ENCODE assay signal across 11 cellular contexts in the genomic region with DNA sequence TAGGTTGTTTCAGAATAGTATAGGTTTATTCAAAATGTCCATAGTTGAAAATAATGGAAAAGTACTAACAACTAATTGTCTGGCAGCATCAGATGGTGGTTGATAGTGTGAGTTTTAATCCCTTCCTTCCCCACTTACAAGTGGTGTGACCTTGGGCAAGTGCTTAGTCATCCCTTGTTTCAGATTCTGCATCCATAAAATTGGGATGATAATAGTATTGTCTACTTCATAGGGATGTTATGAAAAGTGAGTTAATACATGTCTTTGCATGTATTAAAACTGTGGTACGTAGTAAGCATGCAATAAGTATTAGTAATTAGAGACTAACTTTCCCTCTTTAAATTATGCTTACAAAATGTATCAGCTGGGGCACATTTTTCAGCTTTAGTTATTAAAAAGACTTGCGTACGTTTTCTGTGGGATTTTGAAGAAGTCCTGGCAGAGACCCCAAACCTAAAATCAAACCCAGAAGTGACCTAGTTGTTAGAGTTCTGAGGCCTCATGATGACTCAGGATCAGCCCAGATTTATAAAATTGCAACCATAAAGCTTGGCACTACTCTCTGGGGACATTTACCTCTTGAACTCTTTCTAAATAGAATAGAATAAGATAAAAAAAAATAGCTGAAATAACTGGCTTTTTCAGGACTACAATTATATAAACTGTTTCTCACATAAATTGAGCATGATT. TPM values are rescaled to one million over a fixed set of nuclear protein-coding genes. Genes with fewer than 3 reads are reported as not detected.
DNase-seq lines count a peak whose midpoint lies in the region; ATAC-seq and TF ChIP-seq lines count a peak whose summit lies in the region.
"Had no signal": no experiment of that assay in that cellular context is flagged by ENCODE, and none has a peak within 500 bp of the region (broad histone marks: within the 10 kb centered on the region; RNA-seq: fewer than 3 reads in every experiment).

No MANE protein-coding gene starts in this region.

- H3K23ac ChIP-seq in H9 (ENCODE audit: insufficient read length, low read depth, low read length): no peak overlapping the region

- H3K27ac ChIP-seq in neutrophil: peak overlapping the region; percentile 19
- H3K27ac ChIP-seq in H9 (ENCODE audit: insufficient read length, low read depth, low read length): no peak overlapping the region
- H3K27ac ChIP-seq: sigmoid colon, SK-N-MC had no signal

- H2AK5ac ChIP-seq in H9 (ENCODE audit: insufficient read length, low read length): no peak overlapping the region

- no peaks in the 10 kb centered on the region for H3K27me3 Mint-ChIP-seq in T-helper 2 cell treated with Interferon-gamma antibody and Interleukin-4, amounts not matched to agents 5 μg/mL and 100 μg/mL, for 36 hours (ENCODE audit: low read depth)
- H3K27me3 Mint-ChIP-seq in H9 (ENCODE audit: low read depth): peaks cover 17% of the 10 kb centered on the region

- no peaks in the 10 kb centered on the region for H3K27me3 ChIP-seq in neutrophil
- no peaks in the 10 kb centered on the region for H3K27me3 ChIP-seq in H9 (ENCODE audit: insufficient read depth, low read length)
- H3K27me3 ChIP-seq: sigmoid colon had no signal

- no peak overlapping the region for H3K18ac ChIP-seq in H9 (ENCODE audit: insufficient read length, low read depth, low read length)

- H3K9ac ChIP-seq in H9 (ENCODE audit: extremely low read depth, insufficient read length, low read length): no peak overlapping the region

- no peak overlapping the region for H2BK20ac ChIP-seq in H9 (ENCODE audit: low read depth, low read length, poor library complexity, severe bottlenecking)

- ATAC-seq in GM21723 (IDR thresholded peaks at IDR 0.05; ENCODE audit: unreplicated experiment) (no peak), omental fat pad (ENCODE audit: low FRiP score) (no peak)

- H2BK12ac ChIP-seq in H9 (ENCODE audit: insufficient read length, low read depth, low read length): no peak overlapping the region

- no peak overlapping the region for H4K5ac ChIP-seq in H9 (ENCODE audit: insufficient read length, low read depth, low read length)

- H3K56ac ChIP-seq in H9 (ENCODE audit: insufficient read length, low read depth, low read length): no peak overlapping the region

- H3K9me3 ChIP-seq in neutrophil (no peaks in the 10 kb centered on the region), H9 (ENCODE audit: control insufficient read depth, low read depth, low read length) (no peaks in the 10 kb centered on the region)
- H3K9me3 ChIP-seq: sigmoid colon had no signal

- no peak overlapping the region for H4K8ac ChIP-seq in H9 (replicated peaks; ENCODE audit: insufficient read length, low read depth, low read length)

- no peak overlapping the region for H2BK15ac ChIP-seq in H9 (ENCODE audit: low read depth, low read length)

- H3K23me2 ChIP-seq in H9 (ENCODE audit: insufficient read length, low read depth, low read length, poor library complexity, severe bottlenecking): no peaks in the 10 kb centered on the region

- no peak overlapping the region for H3K4me3 ChIP-seq in astrocyte of the cerebellum (ENCODE audit: low read depth, low read length)
- no peak overlapping the region for H3K4me3 ChIP-seq in neutrophil (ENCODE audit: low read depth in 1 of 2, low read length in 1 of 2)
- H3K4me3 ChIP-seq: sigmoid colon, SK-N-MC had no signal

- peaks cover 80% of the 10 kb centered on the region for H3K36me3 Mint-ChIP-seq in T-helper 2 cell treated with Interferon-gamma antibody and Interleukin-4, amounts not matched to agents 5 μg/mL and 100 μg/mL, for 36 hours (ENCODE audit: low read depth)
- H3K36me3 Mint-ChIP-seq in H9 (ENCODE audit: insufficient read depth in 1 of 3, low read depth in 3 of 3): no peaks in the 10 kb centered on the region

- H3K4me3 Mint-ChIP-seq in T-helper 2 cell treated with Interferon-gamma antibody and Interleukin-4, amounts not matched to agents 5 μg/mL and 100 μg/mL, for 36 hours: peak overlapping the region; percentile 67
- H3K4me3 Mint-ChIP-seq in H9: no peak overlapping the region

- peaks cover 70% of the 10 kb centered on the region for H3K4me1 Mint-ChIP-seq in T-helper 2 cell treated with Interferon-gamma antibody and Interleukin-4, amounts not matched to agents 5 μg/mL and 100 μg/mL, for 36 hours (ENCODE audit: low read depth)
- H3K4me1 Mint-ChIP-seq in H9: peaks cover 5 to 9% of the 10 kb centered on the region in 2 experiments

- no peak for DNase-seq in T-helper 2 cell treated with Interferon-gamma antibody and Interleukin-4, amounts not matched to agents 5 μg/mL and 100 μg/mL, for 36 hours (ENCODE audit: low spot score)
- DNase-seq in T-helper 2 cell (no peak), LHCN-M2 (ENCODE audit: low read depth) (peak; percentile 47), astrocyte of the cerebellum (ENCODE audit: low read depth) (peak; percentile 47), omental fat pad (ENCODE audit: low spot score) (no peak), H9 (no peak)
- DNase-seq: NCI-H2029 treated with DMSO at 0.1 percent for 48 hours had no signal

- no peak overlapping the region for H4K91ac ChIP-seq in H9 (ENCODE audit: insufficient read length, low read depth, low read length)

- H3K4me2 ChIP-seq in H9 (ENCODE audit: insufficient read depth, insufficient read length, low read length): no peak overlapping the region

- no peak overlapping the region for H2BK5ac ChIP-seq in H9 (ENCODE audit: insufficient read length, low read length)

- WGBS in H9 (ENCODE audit: extremely low coverage, insufficient read length, low lambda C conversion rate): no CpG with 5 or more reads among the region's 3 CpGs

- H3T11ph ChIP-seq in H9 (ENCODE audit: low read length): no peak overlapping the region

- TF ChIP-seq CTCF in astrocyte of the cerebellum (IDR thresholded peaks at IDR 0.05; ENCODE audit: low read depth, low read length, missing control alignments): no peak
- no peak for TF ChIP-seq CTCF in neutrophil (IDR thresholded peaks at IDR 0.05)
- TF ChIP-seq CTCF in omental fat pad (IDR thresholded peaks at IDR 0.05): no peak
- TF ChIP-seq CTCF in H9 (conservative IDR thresholded peaks at IDR 0.05): no peak

- no peak overlapping the region for H2AFZ ChIP-seq in H9 (ENCODE audit: low read length)

- in situ Hi-C loops in astrocyte of the cerebellum (cut with HindIII; ENCODE audit: low sequenced_read_pairs): loop anchor here (25.0 kb wide), 1 partner anchor 354 kb away; no protein-coding TSS in a partner anchor

- H3K9me3 Mint-ChIP-seq in T-helper 2 cell treated with Interferon-gamma antibody and Interleukin-4, amounts not matched to agents 5 μg/mL and 100 μg/mL, for 36 hours: no peaks in the 10 kb centered on the region
- H3K9me3 Mint-ChIP-seq in H9: no peaks in the 10 kb centered on the region

- no peak overlapping the region for H3K4ac ChIP-seq in H9 (ENCODE audit: low read depth, low read length)

- peak overlapping the region; percentile 38 for H3K27ac Mint-ChIP-seq in T-helper 2 cell treated with Interferon-gamma antibody and Interleukin-4, amounts not matched to agents 5 μg/mL and 100 μg/mL, for 36 hours
- no peak overlapping the region for H3K27ac Mint-ChIP-seq in H9

- no peaks in the 10 kb centered on the region for H4K20me1 ChIP-seq in H9 (ENCODE audit: control insufficient read depth, insufficient read depth, insufficient read length)

- H3K79me1 ChIP-seq in H9 (ENCODE audit: insufficient read depth, low read depth, low read length, poor library complexity, severe bottlenecking): no peaks in the 10 kb centered on the region

- no peaks in the 10 kb centered on the region for H3K79me2 ChIP-seq in H9 (ENCODE audit: insufficient read depth, low read length)

- no peak overlapping the region for H2BK120ac ChIP-seq in H9 (ENCODE audit: low read depth, low read length, poor library complexity, severe bottlenecking)

- no peaks in the 10 kb centered on the region for H3K36me3 ChIP-seq in neutrophil
- H3K36me3 ChIP-seq: sigmoid colon had no signal

- H3K4me1 ChIP-seq in neutrophil (ENCODE audit: control insufficient read depth in 1 of 2, insufficient read depth in 1 of 2, low read depth in 1 of 2, low read length in 1 of 2) (peaks cover 34 to 57% of the 10 kb centered on the region in 2 experiments), H9 (ENCODE audit: insufficient read depth, low read length) (no peaks in the 10 kb centered on the region)
- H3K4me1 ChIP-seq: sigmoid colon had no signal

- no peak overlapping the region for H3K14ac ChIP-seq in H9 (ENCODE audit: insufficient read depth, low read length)

RNA-seq across cellular contexts. Expression of a gene that starts 8.6 kb away (rescaled TPM):
- total RNA-seq in LHCN-M2 (2014; rRNA removed): 18.9 and 19.2 TPM in 2 replicates
- polyA plus RNA-seq in LHCN-M2 (2012): 6.5 TPM
- total RNA-seq in omental fat pad: 10 to 100 TPM in 1 of 4 donors, 1 to 10 TPM in 3; 5.6 to 25.6 (median 6.9) TPM
- total RNA-seq in H9 (2021): 1.3 and 1.5 TPM in 2 replicates

Comparison
In these comparisons a context has a peak if more than half of its experiments do, and no peak if none do; other contexts are left out.
1. DNase-seq: peak in LHCN-M2 (single experiment) and astrocyte of the cerebellum (single experiment); none in T-helper 2 cell treated with Interferon-gamma antibody and Interleukin-4, amounts not matched to agents 5 μg/mL and 100 μg/mL, for 36 hours (single experiment), T-helper 2 cell (0 of 5), omental fat pad (single experiment) and H9 (single experiment).